In the genomic region with DNA sequence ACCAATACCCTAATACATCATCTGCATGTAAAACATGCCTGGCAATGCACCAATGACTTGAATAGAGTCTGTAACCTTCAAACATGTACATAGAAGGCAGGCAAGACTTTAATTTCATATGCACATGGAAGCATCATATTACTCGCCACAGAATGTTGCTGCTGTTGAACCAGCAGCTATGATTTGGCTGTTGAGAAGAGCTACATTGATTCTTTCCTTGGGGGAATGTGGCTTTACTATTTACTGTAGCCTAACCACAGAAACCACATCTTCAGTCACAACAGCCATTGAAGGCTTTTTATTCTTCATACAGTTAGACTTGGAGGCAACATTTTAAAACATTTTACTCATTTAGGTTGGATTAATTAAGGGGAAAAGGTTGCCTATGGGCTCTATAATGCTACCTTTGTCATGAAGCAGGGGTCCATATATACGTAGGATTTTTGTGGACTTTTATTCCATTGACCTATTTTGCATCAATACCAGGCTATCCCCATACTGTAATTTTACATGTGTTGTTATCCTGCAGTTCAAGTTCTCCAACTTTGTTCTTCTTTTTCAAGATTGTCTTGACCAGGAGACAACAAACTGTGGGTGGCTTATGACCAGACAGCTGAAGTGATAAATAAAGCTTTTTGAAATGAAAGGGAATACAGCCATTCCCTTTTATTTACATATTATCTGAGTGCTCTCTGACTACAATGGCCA, we compare ENCODE assay signal across 21 cellular contexts.
DNase-seq lines count a peak whose midpoint lies in the region; FAIRE-seq and TF ChIP-seq lines count a peak whose summit lies in the region.
"Had no signal": no experiment of that assay in that cellular context is flagged by ENCODE, and none has a peak within 500 bp of the region (broad histone marks: within the 10 kb centered on the region; RNA-seq: fewer than 3 reads in every experiment).

No MANE protein-coding gene starts in this region.

- H3K27me3 ChIP-seq in bronchial epithelial cell (ENCODE audit: control insufficient read depth, insufficient read depth, low read length) (no peaks in the 10 kb centered on the region), left ventricle myocardium inferior (ENCODE audit: low read depth) (no peaks in the 10 kb centered on the region)
- H3K27me3 ChIP-seq: Peyer's patch, right atrium auricular region had no signal

- no peaks in the 10 kb centered on the region for H3K36me3 Mint-ChIP-seq in activated T-helper 1 cell treated with anti-CD3 and anti-CD28 coated beads, Interleukin-12 subunit alpha, Interleukin-12 subunit beta, Interleukin-2, Interleukin-4 antibody, amounts not matched to agents 30 ng/mL and 10 ng/mL and 1 ng/mL, durations not matched to agents 14 hours and 24 hours and 36 hours (ENCODE audit: low read depth)
- H3K36me3 Mint-ChIP-seq: activated naive CD8-positive, alpha-beta T cell treated with anti-CD3 and anti-CD28 coated beads for 36 hours had no signal

- no peaks in the 10 kb centered on the region for H3K4me1 Mint-ChIP-seq in activated T-helper 1 cell treated with anti-CD3 and anti-CD28 coated beads, Interleukin-12 subunit alpha, Interleukin-12 subunit beta, Interleukin-2, Interleukin-4 antibody, amounts not matched to agents 30 ng/mL and 10 ng/mL and 1 ng/mL, durations not matched to agents 14 hours and 24 hours and 36 hours (ENCODE audit: low read depth)
- H3K4me1 Mint-ChIP-seq: activated naive CD8-positive, alpha-beta T cell treated with anti-CD3 and anti-CD28 coated beads for 36 hours; central memory CD8-positive, alpha-beta T cell had no signal

- CTCF ChIA-PET in HEK293 (lab: Yijun Ruan, JAX) = no interaction called here

- no peak overlapping the region for H3K4me3 Mint-ChIP-seq in activated T-helper 1 cell treated with anti-CD3 and anti-CD28 coated beads, Interleukin-12 subunit alpha, Interleukin-12 subunit beta, Interleukin-2, Interleukin-4 antibody, amounts not matched to agents 30 ng/mL and 10 ng/mL and 1 ng/mL, durations not matched to agents 14 hours and 24 hours and 36 hours
- H3K4me3 Mint-ChIP-seq: activated naive CD8-positive, alpha-beta T cell treated with anti-CD3 and anti-CD28 coated beads for 36 hours; central memory CD8-positive, alpha-beta T cell had no signal

- POLR2A ChIA-PET in HEK293 (lab: Yijun Ruan, JAX) = no interaction called here

- H3K9me3 ChIP-seq in HEK293 (ENCODE audit: control insufficient read depth, insufficient read depth, low read depth, low read length) (no peaks in the 10 kb centered on the region), left ventricle myocardium inferior (replicated peaks) (peaks cover 15% of the 10 kb centered on the region)
- H3K9me3 ChIP-seq: Caco-2, Peyer's patch, right atrium auricular region, thoracic aorta had no signal

- H3K36me3 ChIP-seq in HEK293 (ENCODE audit: control insufficient read depth in 2 of 2, insufficient read depth in 1 of 2, low read length in 2 of 2) (no peaks in the 10 kb centered on the region), bronchial epithelial cell (ENCODE audit: control insufficient read depth, insufficient read depth, low read length) (no peaks in the 10 kb centered on the region), left ventricle myocardium inferior (no peaks in the 10 kb centered on the region)
- H3K36me3 ChIP-seq: Peyer's patch, right atrium auricular region, thoracic aorta had no signal

- DNase-seq in AG09309 (ENCODE audit: low read depth) (peak; percentile 17), NCI-H526 treated with DMSO at 0.1 percent for 48 hours (lab: John Stamatoyannopoulos, UW) (peak; percentile 68), bronchial epithelial cell (ENCODE audit: low read depth) (peak; percentile 3), left ventricle myocardium inferior (no peak), NK-92 (lab: John Stamatoyannopoulos, UW; ENCODE audit: unreplicated experiment) (no peak), SIG-M5 (lab: John Stamatoyannopoulos, UW) (no peak)
- DNase-seq in activated T-helper 1 cell treated with anti-CD3 and anti-CD28 coated beads, Interleukin-12 subunit alpha, Interleukin-12 subunit beta, Interleukin-2, Interleukin-4 antibody, amounts not matched to agents 30 ng/mL and 10 ng/mL and 1 ng/mL, durations not matched to agents 14 hours and 24 hours and 36 hours (ENCODE audit: low spot score) = no peak
- DNase-seq: activated CD4-positive, CD25-positive, alpha-beta regulatory T cell treated with anti-CD3 and anti-CD28 coated beads, Interleukin-2, amount 50 U/mL, for 72 hours; activated CD8-positive, alpha-beta memory T cell treated with anti-CD3 and anti-CD28 coated beads, Interleukin-2, amount 50 U/mL, for 48 hours; activated naive CD8-positive, alpha-beta T cell treated with anti-CD3 and anti-CD28 coated beads for 36 hours; Caco-2; mesendoderm; NCI-H2171 treated with DMSO at 0.1 percent for 48 hours; Peyer's patch; stimulated activated CD4-positive, alpha-beta T cell treated with anti-CD3 and anti-CD28 coated beads, Interleukin-2, amount 100 ng/mL, for 48 hours; stimulated activated CD8-positive, alpha-beta memory T cell treated with anti-CD3 and anti-CD28 coated beads, Interleukin-4, amount 100 ng/mL, for 48 hours had no signal

- H3K4me3 ChIP-seq in AG09309 (ENCODE audit: control insufficient read depth, low read depth, low read length) (no peak overlapping the region), HEK293 (ENCODE audit: low read depth, low read length) (no peak overlapping the region), bronchial epithelial cell (ENCODE audit: low read depth, low read length) (no peak overlapping the region), left ventricle myocardium inferior (no peak overlapping the region)
- H3K4me3 ChIP-seq: Peyer's patch, right atrium auricular region, thoracic aorta had no signal

- no peak overlapping the region for H3K27ac Mint-ChIP-seq in activated T-helper 1 cell treated with anti-CD3 and anti-CD28 coated beads, Interleukin-12 subunit alpha, Interleukin-12 subunit beta, Interleukin-2, Interleukin-4 antibody, amounts not matched to agents 30 ng/mL and 10 ng/mL and 1 ng/mL, durations not matched to agents 14 hours and 24 hours and 36 hours
- H3K27ac Mint-ChIP-seq: activated naive CD8-positive, alpha-beta T cell treated with anti-CD3 and anti-CD28 coated beads for 36 hours had no signal

- no peak overlapping the region for H3K27ac ChIP-seq in HEK293 (ENCODE audit: extremely low read depth, low read depth, low read length)
- H3K27ac ChIP-seq in left ventricle myocardium inferior (replicated peaks) = no peak overlapping the region
- H3K27ac ChIP-seq: Peyer's patch, right atrium auricular region, thoracic aorta had no signal

- FAIRE-seq in bronchial epithelial cell (lab: Jason Lieb, UNC) = no peak
- FAIRE-seq: endometrium had no signal

- intact Hi-C loops in activated T-helper 1 cell treated with anti-CD3 and anti-CD28 coated beads, Interleukin-12 subunit alpha, Interleukin-12 subunit beta, Interleukin-2, Interleukin-4 antibody, amounts not matched to agents 30 ng/mL and 10 ng/mL and 1 ng/mL, durations not matched to agents 14 hours and 24 hours and 36 hours (cut with micrococcal nuclease) = no loop called here
- intact Hi-C loops in left ventricle myocardium inferior (cut with micrococcal nuclease) = no loop called here

- H3K9me3 Mint-ChIP-seq in activated T-helper 1 cell treated with anti-CD3 and anti-CD28 coated beads, Interleukin-12 subunit alpha, Interleukin-12 subunit beta, Interleukin-2, Interleukin-4 antibody, amounts not matched to agents 30 ng/mL and 10 ng/mL and 1 ng/mL, durations not matched to agents 14 hours and 24 hours and 36 hours = no peaks in the 10 kb centered on the region
- H3K9me3 Mint-ChIP-seq: activated naive CD8-positive, alpha-beta T cell treated with anti-CD3 and anti-CD28 coated beads for 36 hours had no signal

- TF ChIP-seq CTCF in AG09309 (IDR thresholded peaks at IDR 0.05; ENCODE audit: control insufficient read depth, insufficient read depth, low read depth, low read length, missing control alignments) (no peak), HEK293 (tag by site-specific recombination; IDR thresholded peaks at IDR 0.05) (no peak), bronchial epithelial cell (IDR thresholded peaks at IDR 0.05; ENCODE audit: insufficient read depth, low read length, severe bottlenecking) (no peak), left ventricle myocardium inferior (IDR thresholded peaks at IDR 0.05; ENCODE audit: borderline replicate concordance) (no peak)

- H3K4me1 ChIP-seq in HEK293 (ENCODE audit: control insufficient read depth, insufficient read depth, low read length) (no peaks in the 10 kb centered on the region), left ventricle myocardium inferior (no peaks in the 10 kb centered on the region)
- H3K4me1 ChIP-seq: Caco-2, Peyer's patch, right atrium auricular region had no signal

- peaks cover 6% of the 10 kb centered on the region for H3K27me3 Mint-ChIP-seq in activated T-helper 1 cell treated with anti-CD3 and anti-CD28 coated beads, Interleukin-12 subunit alpha, Interleukin-12 subunit beta, Interleukin-2, Interleukin-4 antibody, amounts not matched to agents 30 ng/mL and 10 ng/mL and 1 ng/mL, durations not matched to agents 14 hours and 24 hours and 36 hours (ENCODE audit: insufficient read depth)

TF ChIP-seq in HEK293, 187 proteins besides CTCF, POLR2A, EP300 and RAD21:
- TF ChIP-seq KLF8 (tag by site-specific recombination; IDR thresholded peaks at IDR 0.05) = no peak
- peak; percentile 81 for TF ChIP-seq ZNF133 (tag by site-specific recombination; IDR thresholded peaks at IDR 0.05)
TF ChIP-seq in HEK293: peak in this region for 1.

Comparison
In these comparisons a context has a peak if more than half of its experiments do, and no peak if none do; other contexts are left out.
1. DNase-seq: peak in AG09309 (single experiment), NCI-H526 treated with DMSO at 0.1 percent for 48 hours (single experiment) and bronchial epithelial cell (single experiment); none in activated T-helper 1 cell treated with anti-CD3 and anti-CD28 coated beads, Interleukin-12 subunit alpha, Interleukin-12 subunit beta, Interleukin-2, Interleukin-4 antibody, amounts not matched to agents 30 ng/mL and 10 ng/mL and 1 ng/mL, durations not matched to agents 14 hours and 24 hours and 36 hours (single experiment), left ventricle myocardium inferior (single experiment), NK-92 (single experiment) and SIG-M5 (single experiment).